1 cellular context compared by ENCODE assay signal in the genomic region with DNA sequence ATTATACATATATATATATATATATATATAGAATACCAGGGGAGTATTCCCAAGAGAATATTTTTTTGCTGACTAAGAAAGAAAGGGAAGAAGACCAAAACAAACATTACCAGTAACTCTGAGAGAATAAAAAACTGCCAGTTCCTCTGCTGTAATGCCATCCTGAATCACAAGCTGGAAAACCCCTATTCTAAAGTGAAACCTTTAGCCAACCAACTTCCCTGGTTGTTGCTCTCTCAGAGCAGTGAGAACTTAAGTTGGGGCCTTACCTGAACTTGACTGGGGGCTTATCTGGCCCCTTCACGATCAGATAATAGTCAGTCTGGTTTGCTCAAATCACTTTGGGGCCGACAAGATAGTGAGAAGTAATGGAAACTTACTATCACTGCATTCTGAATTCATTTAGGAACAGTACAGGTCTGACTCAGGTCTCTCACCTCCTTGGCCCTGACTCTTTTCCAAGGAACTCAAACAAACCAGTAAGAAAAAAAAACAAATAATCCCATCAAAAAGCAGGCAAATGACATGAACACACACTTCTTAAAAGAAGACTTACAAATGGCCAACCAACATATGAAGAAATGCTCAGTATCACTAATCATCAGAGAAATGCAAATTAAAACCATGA.
A peak's percentile ranks its signal among the peaks of the same experiment; 100 is the strongest.
TF ChIP-seq lines count a peak whose summit lies in the region.

No MANE protein-coding gene starts in this region.

TF ChIP-seq in GM12878, 131 proteins besides CTCF, POLR2A, EP300 and RAD21 (continued from another document):
- no peak for TF ChIP-seq TAF1 (IDR thresholded peaks at IDR 0.05; ENCODE audit: borderline replicate concordance, low read depth, low read length)
- no peak for TF ChIP-seq TCF12 (IDR thresholded peaks at IDR 0.05; ENCODE audit: low read depth, low read length)
- no peak for TF ChIP-seq HCFC1 (IDR thresholded peaks at IDR 0.05; ENCODE audit: low read length)
- TF ChIP-seq STAT1 (conservative IDR thresholded peaks at IDR 0.05): no peak
- TF ChIP-seq, protein P1, sequence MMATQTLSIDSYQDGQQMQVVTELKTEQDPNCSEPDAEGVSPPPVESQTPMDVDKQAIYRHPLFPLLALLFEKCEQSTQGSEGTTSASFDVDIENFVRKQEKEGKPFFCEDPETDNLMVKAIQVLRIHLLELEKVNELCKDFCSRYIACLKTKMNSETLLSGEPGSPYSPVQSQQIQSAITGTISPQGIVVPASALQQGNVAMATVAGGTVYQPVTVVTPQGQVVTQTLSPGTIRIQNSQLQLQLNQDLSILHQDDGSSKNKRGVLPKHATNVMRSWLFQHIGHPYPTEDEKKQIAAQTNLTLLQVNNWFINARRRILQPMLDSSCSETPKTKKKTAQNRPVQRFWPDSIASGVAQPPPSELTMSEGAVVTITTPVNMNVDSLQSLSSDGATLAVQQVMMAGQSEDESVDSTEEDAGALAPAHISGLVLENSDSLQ (IDR thresholded peaks at IDR 0.05): no peak
- no peak for TF ChIP-seq GATAD2B (conservative IDR thresholded peaks at IDR 0.05; ENCODE audit: low read depth)
- peak; percentile 72; the same call in 1 of the 2 replicates for TF ChIP-seq ZNF24 (IDR thresholded peaks at IDR 0.05)
- TF ChIP-seq, protein P2, sequence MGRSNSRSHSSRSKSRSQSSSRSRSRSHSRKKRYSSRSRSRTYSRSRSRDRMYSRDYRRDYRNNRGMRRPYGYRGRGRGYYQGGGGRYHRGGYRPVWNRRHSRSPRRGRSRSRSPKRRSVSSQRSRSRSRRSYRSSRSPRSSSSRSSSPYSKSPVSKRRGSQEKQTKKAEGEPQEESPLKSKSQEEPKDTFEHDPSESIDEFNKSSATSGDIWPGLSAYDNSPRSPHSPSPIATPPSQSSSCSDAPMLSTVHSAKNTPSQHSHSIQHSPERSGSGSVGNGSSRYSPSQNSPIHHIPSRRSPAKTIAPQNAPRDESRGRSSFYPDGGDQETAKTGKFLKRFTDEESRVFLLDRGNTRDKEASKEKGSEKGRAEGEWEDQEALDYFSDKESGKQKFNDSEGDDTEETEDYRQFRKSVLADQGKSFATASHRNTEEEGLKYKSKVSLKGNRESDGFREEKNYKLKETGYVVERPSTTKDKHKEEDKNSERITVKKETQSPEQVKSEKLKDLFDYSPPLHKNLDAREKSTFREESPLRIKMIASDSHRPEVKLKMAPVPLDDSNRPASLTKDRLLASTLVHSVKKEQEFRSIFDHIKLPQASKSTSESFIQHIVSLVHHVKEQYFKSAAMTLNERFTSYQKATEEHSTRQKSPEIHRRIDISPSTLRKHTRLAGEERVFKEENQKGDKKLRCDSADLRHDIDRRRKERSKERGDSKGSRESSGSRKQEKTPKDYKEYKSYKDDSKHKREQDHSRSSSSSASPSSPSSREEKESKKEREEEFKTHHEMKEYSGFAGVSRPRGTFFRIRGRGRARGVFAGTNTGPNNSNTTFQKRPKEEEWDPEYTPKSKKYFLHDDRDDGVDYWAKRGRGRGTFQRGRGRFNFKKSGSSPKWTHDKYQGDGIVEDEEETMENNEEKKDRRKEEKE (IDR thresholded peaks at IDR 0.05): no peak
- no peak for TF ChIP-seq WRNIP1 (IDR thresholded peaks at IDR 0.05; ENCODE audit: borderline replicate concordance, low read depth, low read length)
- no peak for TF ChIP-seq SMARCA5 (IDR thresholded peaks at IDR 0.05)
- no peak for TF ChIP-seq STAT3 (IDR thresholded peaks at IDR 0.05; ENCODE audit: low read depth, low read length)
- TF ChIP-seq, protein P3, sequence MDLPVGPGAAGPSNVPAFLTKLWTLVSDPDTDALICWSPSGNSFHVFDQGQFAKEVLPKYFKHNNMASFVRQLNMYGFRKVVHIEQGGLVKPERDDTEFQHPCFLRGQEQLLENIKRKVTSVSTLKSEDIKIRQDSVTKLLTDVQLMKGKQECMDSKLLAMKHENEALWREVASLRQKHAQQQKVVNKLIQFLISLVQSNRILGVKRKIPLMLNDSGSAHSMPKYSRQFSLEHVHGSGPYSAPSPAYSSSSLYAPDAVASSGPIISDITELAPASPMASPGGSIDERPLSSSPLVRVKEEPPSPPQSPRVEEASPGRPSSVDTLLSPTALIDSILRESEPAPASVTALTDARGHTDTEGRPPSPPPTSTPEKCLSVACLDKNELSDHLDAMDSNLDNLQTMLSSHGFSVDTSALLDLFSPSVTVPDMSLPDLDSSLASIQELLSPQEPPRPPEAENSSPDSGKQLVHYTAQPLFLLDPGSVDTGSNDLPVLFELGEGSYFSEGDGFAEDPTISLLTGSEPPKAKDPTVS (IDR thresholded peaks at IDR 0.05; ENCODE audit: low read depth, low read length): no peak
- TF ChIP-seq, protein P4, sequence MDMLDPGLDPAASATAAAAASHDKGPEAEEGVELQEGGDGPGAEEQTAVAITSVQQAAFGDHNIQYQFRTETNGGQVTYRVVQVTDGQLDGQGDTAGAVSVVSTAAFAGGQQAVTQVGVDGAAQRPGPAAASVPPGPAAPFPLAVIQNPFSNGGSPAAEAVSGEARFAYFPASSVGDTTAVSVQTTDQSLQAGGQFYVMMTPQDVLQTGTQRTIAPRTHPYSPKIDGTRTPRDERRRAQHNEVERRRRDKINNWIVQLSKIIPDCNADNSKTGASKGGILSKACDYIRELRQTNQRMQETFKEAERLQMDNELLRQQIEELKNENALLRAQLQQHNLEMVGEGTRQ (IDR thresholded peaks at IDR 0.05; ENCODE audit: borderline replicate concordance, low read depth, low read length): no peak
- TF ChIP-seq IKZF1 (conservative IDR thresholded peaks at IDR 0.05): 0 out of 2 replicates have a peak, but pooled peaks have one; percentile 21
- no peak for TF ChIP-seq NR2C2 (IDR thresholded peaks at IDR 0.05; ENCODE audit: borderline replicate concordance, control insufficient read depth, insufficient read length, low read depth)
- TF ChIP-seq, protein P5, sequence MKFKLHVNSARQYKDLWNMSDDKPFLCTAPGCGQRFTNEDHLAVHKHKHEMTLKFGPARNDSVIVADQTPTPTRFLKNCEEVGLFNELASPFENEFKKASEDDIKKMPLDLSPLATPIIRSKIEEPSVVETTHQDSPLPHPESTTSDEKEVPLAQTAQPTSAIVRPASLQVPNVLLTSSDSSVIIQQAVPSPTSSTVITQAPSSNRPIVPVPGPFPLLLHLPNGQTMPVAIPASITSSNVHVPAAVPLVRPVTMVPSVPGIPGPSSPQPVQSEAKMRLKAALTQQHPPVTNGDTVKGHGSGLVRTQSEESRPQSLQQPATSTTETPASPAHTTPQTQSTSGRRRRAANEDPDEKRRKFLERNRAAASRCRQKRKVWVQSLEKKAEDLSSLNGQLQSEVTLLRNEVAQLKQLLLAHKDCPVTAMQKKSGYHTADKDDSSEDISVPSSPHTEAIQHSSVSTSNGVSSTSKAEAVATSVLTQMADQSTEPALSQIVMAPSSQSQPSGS (IDR thresholded peaks at IDR 0.05; ENCODE audit: low read length): 0 out of 2 replicates have a peak, but pooled peaks have one; percentile 4
- TF ChIP-seq, protein P6, sequence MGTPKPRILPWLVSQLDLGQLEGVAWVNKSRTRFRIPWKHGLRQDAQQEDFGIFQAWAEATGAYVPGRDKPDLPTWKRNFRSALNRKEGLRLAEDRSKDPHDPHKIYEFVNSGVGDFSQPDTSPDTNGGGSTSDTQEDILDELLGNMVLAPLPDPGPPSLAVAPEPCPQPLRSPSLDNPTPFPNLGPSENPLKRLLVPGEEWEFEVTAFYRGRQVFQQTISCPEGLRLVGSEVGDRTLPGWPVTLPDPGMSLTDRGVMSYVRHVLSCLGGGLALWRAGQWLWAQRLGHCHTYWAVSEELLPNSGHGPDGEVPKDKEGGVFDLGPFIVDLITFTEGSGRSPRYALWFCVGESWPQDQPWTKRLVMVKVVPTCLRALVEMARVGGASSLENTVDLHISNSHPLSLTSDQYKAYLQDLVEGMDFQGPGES (IDR thresholded peaks at IDR 0.05): no peak
- TF ChIP-seq MEF2A (IDR thresholded peaks at IDR 0.05; ENCODE audit: insufficient read depth, low read depth, low read length): no peak
- TF ChIP-seq MEF2B (IDR thresholded peaks at IDR 0.05; ENCODE audit: partially characterized antibody, poor library complexity, severe bottlenecking): peak; percentile 18
- TF ChIP-seq SRF (IDR thresholded peaks at IDR 0.05; ENCODE audit: low read depth in 2 of 2, low read length in 2 of 2): no peak
- TF ChIP-seq ZSCAN29 (IDR thresholded peaks at IDR 0.05): no peak
- TF ChIP-seq, protein P7, sequence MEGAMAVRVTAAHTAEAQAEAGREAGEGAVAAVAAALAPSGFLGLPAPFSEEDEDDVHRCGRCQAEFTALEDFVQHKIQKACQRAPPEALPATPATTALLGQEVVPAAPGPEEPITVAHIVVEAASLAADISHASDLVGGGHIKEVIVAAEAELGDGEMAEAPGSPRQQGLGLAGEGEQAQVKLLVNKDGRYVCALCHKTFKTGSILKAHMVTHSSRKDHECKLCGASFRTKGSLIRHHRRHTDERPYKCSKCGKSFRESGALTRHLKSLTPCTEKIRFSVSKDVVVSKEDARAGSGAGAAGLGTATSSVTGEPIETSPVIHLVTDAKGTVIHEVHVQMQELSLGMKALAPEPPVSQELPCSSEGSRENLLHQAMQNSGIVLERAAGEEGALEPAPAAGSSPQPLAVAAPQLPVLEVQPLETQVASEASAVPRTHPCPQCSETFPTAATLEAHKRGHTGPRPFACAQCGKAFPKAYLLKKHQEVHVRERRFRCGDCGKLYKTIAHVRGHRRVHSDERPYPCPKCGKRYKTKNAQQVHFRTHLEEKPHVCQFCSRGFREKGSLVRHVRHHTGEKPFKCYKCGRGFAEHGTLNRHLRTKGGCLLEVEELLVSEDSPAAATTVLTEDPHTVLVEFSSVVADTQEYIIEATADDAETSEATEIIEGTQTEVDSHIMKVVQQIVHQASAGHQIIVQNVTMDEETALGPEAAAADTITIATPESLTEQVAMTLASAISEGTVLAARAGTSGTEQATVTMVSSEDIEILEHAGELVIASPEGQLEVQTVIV (IDR thresholded peaks at IDR 0.05; ENCODE audit: borderline replicate concordance, partially characterized antibody): no peak
- TF ChIP-seq SPI1 (IDR thresholded peaks at IDR 0.05; ENCODE audit: borderline replicate concordance, insufficient read depth, low read depth, low read length): peak; percentile 48; the same call in 1 of the 2 replicates
- no peak for TF ChIP-seq SUPT20H (IDR thresholded peaks at IDR 0.05; ENCODE audit: borderline replicate concordance, control insufficient read depth, low read depth, low read length)
- TF ChIP-seq SIX5 (IDR thresholded peaks at IDR 0.05; ENCODE audit: low read depth, low read length, severe bottlenecking): no peak
- TF ChIP-seq CREM (IDR thresholded peaks at IDR 0.05; ENCODE audit: low read depth): no peak
- TF ChIP-seq HDAC2 (IDR thresholded peaks at IDR 0.05): no peak
- TF ChIP-seq, protein P8, sequence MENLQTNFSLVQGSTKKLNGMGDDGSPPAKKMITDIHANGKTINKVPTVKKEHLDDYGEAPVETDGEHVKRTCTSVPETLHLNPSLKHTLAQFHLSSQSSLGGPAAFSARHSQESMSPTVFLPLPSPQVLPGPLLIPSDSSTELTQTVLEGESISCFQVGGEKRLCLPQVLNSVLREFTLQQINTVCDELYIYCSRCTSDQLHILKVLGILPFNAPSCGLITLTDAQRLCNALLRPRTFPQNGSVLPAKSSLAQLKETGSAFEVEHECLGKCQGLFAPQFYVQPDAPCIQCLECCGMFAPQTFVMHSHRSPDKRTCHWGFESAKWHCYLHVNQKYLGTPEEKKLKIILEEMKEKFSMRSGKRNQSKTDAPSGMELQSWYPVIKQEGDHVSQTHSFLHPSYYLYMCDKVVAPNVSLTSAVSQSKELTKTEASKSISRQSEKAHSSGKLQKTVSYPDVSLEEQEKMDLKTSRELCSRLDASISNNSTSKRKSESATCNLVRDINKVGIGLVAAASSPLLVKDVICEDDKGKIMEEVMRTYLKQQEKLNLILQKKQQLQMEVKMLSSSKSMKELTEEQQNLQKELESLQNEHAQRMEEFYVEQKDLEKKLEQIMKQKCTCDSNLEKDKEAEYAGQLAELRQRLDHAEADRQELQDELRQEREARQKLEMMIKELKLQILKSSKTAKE (IDR thresholded peaks at IDR 0.05; ENCODE audit: low read depth, poor library complexity, severe bottlenecking): peak; percentile 38
- TF ChIP-seq, protein P9, sequence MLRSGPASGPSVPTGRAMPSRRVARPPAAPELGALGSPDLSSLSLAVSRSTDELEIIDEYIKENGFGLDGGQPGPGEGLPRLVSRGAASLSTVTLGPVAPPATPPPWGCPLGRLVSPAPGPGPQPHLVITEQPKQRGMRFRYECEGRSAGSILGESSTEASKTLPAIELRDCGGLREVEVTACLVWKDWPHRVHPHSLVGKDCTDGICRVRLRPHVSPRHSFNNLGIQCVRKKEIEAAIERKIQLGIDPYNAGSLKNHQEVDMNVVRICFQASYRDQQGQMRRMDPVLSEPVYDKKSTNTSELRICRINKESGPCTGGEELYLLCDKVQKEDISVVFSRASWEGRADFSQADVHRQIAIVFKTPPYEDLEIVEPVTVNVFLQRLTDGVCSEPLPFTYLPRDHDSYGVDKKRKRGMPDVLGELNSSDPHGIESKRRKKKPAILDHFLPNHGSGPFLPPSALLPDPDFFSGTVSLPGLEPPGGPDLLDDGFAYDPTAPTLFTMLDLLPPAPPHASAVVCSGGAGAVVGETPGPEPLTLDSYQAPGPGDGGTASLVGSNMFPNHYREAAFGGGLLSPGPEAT (IDR thresholded peaks at IDR 0.05; ENCODE audit: low read depth): peak; percentile 64
- no peak for TF ChIP-seq BRCA1 (IDR thresholded peaks at IDR 0.05; ENCODE audit: low read depth, low read length)
- no peak for TF ChIP-seq ATF7 (IDR thresholded peaks at IDR 0.05; ENCODE audit: low read depth)
